In genomic region chrY:7461833-7462410, GRCh38 we compare ENCODE assay signal across 24 cellular contexts.
DNase-seq lines count a peak whose midpoint lies in the region; ATAC-seq and TF ChIP-seq lines count a peak whose summit lies in the region.
"Had no signal": no experiment of that assay in that cellular context is flagged by ENCODE, and none has a peak within 500 bp of the region (broad histone marks: within the 10 kb centered on the region; RNA-seq: fewer than 3 reads in every experiment).

No MANE protein-coding gene starts in this region.

- H3K27me3 ChIP-seq in naive thymus-derived CD4-positive, alpha-beta T cell (ENCODE audit: control insufficient read depth in 2 of 2, insufficient read depth in 2 of 2, low read length in 2 of 2), result no peaks in the 10 kb centered on the region
- H3K27me3 ChIP-seq: brain microvascular endothelial cell, testis, vagina had no signal

- no peak for ATAC-seq in naive thymus-derived CD4-positive, alpha-beta T cell
- ATAC-seq: stimulated activated naive B cell treated with anti-CD40 and anti-IgM and Interleukin-4, amounts not matched to agents 10 μg/mL and 1 μg/mL and 100 μg/mL, for 72 hours; T-helper 17 cell had no signal

- no peaks in the 10 kb centered on the region for H3K36me3 ChIP-seq in naive thymus-derived CD4-positive, alpha-beta T cell (ENCODE audit: control insufficient read depth in 2 of 3, insufficient read depth in 3 of 3, low read length in 3 of 3)
- H3K36me3 ChIP-seq: brain microvascular endothelial cell, vagina had no signal

- no peak overlapping the region for H3K27ac Mint-ChIP-seq in naive thymus-derived CD4-positive, alpha-beta T cell
- H3K27ac Mint-ChIP-seq: activated T-cell treated with anti-CD3 and anti-CD28 coated beads, Interleukin-2, amount 50 U/mL, for 24 hours; CD14-positive monocyte; endodermal cell; memory B cell; naive B cell; stimulated activated naive B cell treated with anti-CD40 and anti-IgM and Interleukin-4, amounts not matched to agents 10 μg/mL and 1 μg/mL and 100 μg/mL, for 72 hours; T-helper 17 cell had no signal

- peaks cover 0 to 3% (median 0%) of the 10 kb centered on the region in 5 donors for H3K36me3 Mint-ChIP-seq in naive thymus-derived CD4-positive, alpha-beta T cell
- H3K36me3 Mint-ChIP-seq: CD14-positive monocyte; naive B cell; stimulated activated naive B cell treated with anti-CD40 and anti-IgM and Interleukin-4, amounts not matched to agents 10 μg/mL and 1 μg/mL and 100 μg/mL, for 72 hours had no signal

- CTCF ChIA-PET in naive thymus-derived CD4-positive, alpha-beta T cell (lab: Charles Lee), result no interaction called here

- peak; percentile 96 for DNase-seq in AG10803 (ENCODE audit: low read depth)
- DNase-seq in LHCN-M2 (ENCODE audit: low read depth), result peak; percentile 94
- peak; percentile 72 to 94 for DNase-seq in cardiac fibroblast (ENCODE audit: low read depth in 2 of 2)
- peak; percentile 14 for DNase-seq in kidney glomerular epithelial cell (lab: John Stamatoyannopoulos, UW)
- DNase-seq in OCI-M1 (lab: John Stamatoyannopoulos, UW), result no peak
- DNase-seq in stimulated activated CD4-positive, alpha-beta T cell treated with anti-CD3 and anti-CD28 coated beads, Interleukin-15, amount 100 ng/mL, for 24 hours, result no peak
- no peak for DNase-seq in SW 1271 (lab: John Stamatoyannopoulos, UW)
- DNase-seq in naive thymus-derived CD4-positive, alpha-beta T cell, result no peak
- DNase-seq: ACHN; activated T-cell treated with anti-CD3 and anti-CD28 coated beads, Interleukin-2, amount 50 U/mL, for 24 hours; brain microvascular endothelial cell; cortex of kidney; endodermal cell; KG1; naive B cell; NCI-H526 treated with DMSO at 0.1 percent for 48 hours; stimulated activated CD4-positive, alpha-beta T cell treated with anti-CD3 and anti-CD28 coated beads, Interleukin-4, amount 100 ng/mL, for 1 hour; stimulated activated naive B cell treated with anti-CD40 and anti-IgM and Interleukin-4, amounts not matched to agents 10 μg/mL and 1 μg/mL and 100 μg/mL, for 72 hours; T-helper 17 cell; testis had no signal

- H3K4me1 ChIP-seq in naive thymus-derived CD4-positive, alpha-beta T cell (ENCODE audit: control insufficient read depth in 2 of 2, insufficient read depth in 2 of 2, low read length in 2 of 2), result no peaks in the 10 kb centered on the region
- H3K4me1 ChIP-seq: testis, vagina had no signal

- intact Hi-C loops in naive thymus-derived CD4-positive, alpha-beta T cell (cut with micrococcal nuclease), result no loop called here

- H3K4me1 Mint-ChIP-seq in naive thymus-derived CD4-positive, alpha-beta T cell, result peaks cover 0 to 3% (median 0%) of the 10 kb centered on the region in 7 donors
- H3K4me1 Mint-ChIP-seq: CD14-positive monocyte, endodermal cell, naive B cell, T-helper 17 cell had no signal

- TF ChIP-seq CTCF in AG10803 (conservative IDR thresholded peaks at IDR 0.05; ENCODE audit: low read length) (no peak), cardiac fibroblast (IDR thresholded peaks at IDR 0.05; ENCODE audit: low read depth, low read length) (no peak)

- H3K4me3 ChIP-seq in AG10803 (ENCODE audit: low read length) (no peak overlapping the region), cardiac fibroblast (replicated peaks in 1 of 2; ENCODE audit: low read depth in 2 of 2, low read length in 2 of 2) (no peak overlapping the region)
- no peak overlapping the region for H3K4me3 ChIP-seq in naive thymus-derived CD4-positive, alpha-beta T cell (ENCODE audit: low read length)
- H3K4me3 ChIP-seq: SK-N-MC, testis, vagina had no signal

- no peak overlapping the region for H3K27ac ChIP-seq in naive thymus-derived CD4-positive, alpha-beta T cell (ENCODE audit: low read depth, low read length)
- H3K27ac ChIP-seq: brain microvascular endothelial cell, SK-N-MC, testis, vagina had no signal

- H3K9me3 Mint-ChIP-seq in naive thymus-derived CD4-positive, alpha-beta T cell, result peaks cover 0 to 9% (median 3%) of the 10 kb centered on the region in 11 donors
- H3K9me3 Mint-ChIP-seq: activated T-cell treated with anti-CD3 and anti-CD28 coated beads, Interleukin-2, amount 50 U/mL, for 24 hours; endodermal cell had no signal

- POLR2A ChIA-PET in naive thymus-derived CD4-positive, alpha-beta T cell (lab: Charles Lee), result no interaction called here

- H3K9me3 ChIP-seq in naive thymus-derived CD4-positive, alpha-beta T cell (ENCODE audit: control insufficient read depth in 2 of 3, low read length in 3 of 3), result no peaks in the 10 kb centered on the region
- H3K9me3 ChIP-seq: testis, vagina had no signal

- no peak overlapping the region for H3K4me3 Mint-ChIP-seq in naive thymus-derived CD4-positive, alpha-beta T cell
- H3K4me3 Mint-ChIP-seq: activated T-cell treated with anti-CD3 and anti-CD28 coated beads, Interleukin-2, amount 50 U/mL, for 24 hours; CD14-positive monocyte; endodermal cell; memory B cell; naive B cell; stimulated activated naive B cell treated with anti-CD40 and anti-IgM and Interleukin-4, amounts not matched to agents 10 μg/mL and 1 μg/mL and 100 μg/mL, for 72 hours; T-helper 17 cell had no signal

- H3K27me3 Mint-ChIP-seq in naive thymus-derived CD4-positive, alpha-beta T cell, result peaks cover 0 to 34% (median 15%) of the 10 kb centered on the region in 5 donors
- H3K27me3 Mint-ChIP-seq: activated T-cell treated with anti-CD3 and anti-CD28 coated beads, Interleukin-2, amount 50 U/mL, for 24 hours; T-helper 17 cell had no signal

Comparison
In these comparisons a context has a peak if more than half of its experiments do, and no peak if none do; other contexts are left out.
1. DNase-seq: peak in AG10803 (single experiment), LHCN-M2 (single experiment), cardiac fibroblast (2 of 2) and kidney glomerular epithelial cell (single experiment); none in OCI-M1 (single experiment), stimulated activated CD4-positive, alpha-beta T cell treated with anti-CD3 and anti-CD28 coated beads, Interleukin-15, amount 100 ng/mL, for 24 hours (single experiment), SW 1271 (0 of 2) and naive thymus-derived CD4-positive, alpha-beta T cell (0 of 9).